ENCODE assay signal across 13 cellular contexts in the genomic region with DNA sequence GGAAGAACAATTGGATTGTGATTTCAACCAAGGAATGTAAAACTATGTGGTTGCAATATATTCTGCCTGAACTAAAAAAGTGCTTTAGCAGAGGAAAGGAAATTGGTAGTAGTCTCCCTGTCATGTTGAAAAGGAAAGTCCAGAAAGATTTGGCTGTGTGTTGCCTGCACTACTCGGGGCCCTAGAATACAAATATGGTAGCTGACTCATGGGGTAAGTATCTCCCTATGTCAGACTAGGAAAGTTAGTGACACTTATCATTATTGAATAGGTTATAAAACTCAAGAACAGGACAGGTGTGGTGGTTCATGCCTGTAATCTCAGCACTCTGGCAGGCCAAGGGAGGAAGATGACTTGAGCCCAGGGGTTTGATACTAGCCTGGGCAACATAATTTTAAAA. TPM values are rescaled to one million over a fixed set of nuclear protein-coding genes. Genes with fewer than 3 reads are reported as not detected.
A peak's percentile ranks its signal among the peaks of the same experiment; 100 is the strongest.
DNase-seq lines count a peak whose midpoint lies in the region; ATAC-seq and TF ChIP-seq lines count a peak whose summit lies in the region.
"Had no signal": no experiment of that assay in that cellular context is flagged by ENCODE, and none has a peak within 500 bp of the region (broad histone marks: within the 10 kb centered on the region; RNA-seq: fewer than 3 reads in every experiment).

No MANE protein-coding gene starts in this region.

- H3K4me3 ChIP-seq in Karpas-422 (ENCODE audit: low read length) (no peak overlapping the region), brain microvascular endothelial cell (ENCODE audit: low read depth, low read length) (no peak overlapping the region)
- H3K4me3 ChIP-seq: Peyer's patch had no signal

- H3K4me2 ChIP-seq in Karpas-422 (ENCODE audit: low read depth, low read length, poor library complexity, severe bottlenecking): peak overlapping the region; percentile 42

- BruUV-seq in Calu3 (replicated peaks; lab: Mats Ljungman, UMichigan): no TSS peak

- peaks cover 15% of the 10 kb centered on the region for H3K4me1 ChIP-seq in Karpas-422 (ENCODE audit: low read length)
- H3K4me1 ChIP-seq: Peyer's patch had no signal

- no peaks in the 10 kb centered on the region for H3K27me3 Mint-ChIP-seq in Calu3 (ENCODE audit: unreplicated experiment)

- H3K9ac ChIP-seq in Karpas-422 (ENCODE audit: low read length): no peak overlapping the region

- no peaks in the 10 kb centered on the region for H3K36me3 ChIP-seq in Karpas-422 (ENCODE audit: insufficient read depth, low read length)
- no peaks in the 10 kb centered on the region for H3K36me3 ChIP-seq in brain microvascular endothelial cell (replicated peaks)
- H3K36me3 ChIP-seq: neutrophil, Peyer's patch had no signal

- H3K27ac ChIP-seq in Karpas-422 (ENCODE audit: low read length) (peak overlapping the region; percentile 33; the same call in 1 of the 2 replicates), brain microvascular endothelial cell (no peak overlapping the region)
- H3K27ac ChIP-seq: neutrophil, Peyer's patch had no signal

- CTCF ChIA-PET in Calu3 (lab: Charles Lee): interaction anchor here (0.6 to 1.1 kb wide), 2 partner anchors 9 to 447 kb away, joined by 3 to 7 read pairs; partner anchors contain the start of gene EIF4E

- H3K27me3 ChIP-seq in Karpas-422 (ENCODE audit: low read length) (no peaks in the 10 kb centered on the region), brain microvascular endothelial cell (replicated peaks) (no peaks in the 10 kb centered on the region)
- H3K27me3 ChIP-seq: neutrophil, Peyer's patch had no signal

- no peaks in the 10 kb centered on the region for H3K9me3 Mint-ChIP-seq in Calu3 (ENCODE audit: low read depth, unreplicated experiment)
- H3K9me3 Mint-ChIP-seq: CD4-positive, CD25-positive, alpha-beta regulatory T cell had no signal

- no peaks in the 10 kb centered on the region for H3K9me3 ChIP-seq in Karpas-422 (ENCODE audit: low read length)
- H3K9me3 ChIP-seq: neutrophil, Peyer's patch had no signal

- H3K9me2 ChIP-seq in Karpas-422 (replicated peaks; ENCODE audit: insufficient read depth, low read length): no peaks in the 10 kb centered on the region

- H4K20me1 ChIP-seq in Karpas-422 (ENCODE audit: insufficient read depth, low read depth, low read length): no peaks in the 10 kb centered on the region

- no peak for TF ChIP-seq CTCF in Calu3 (IDR thresholded peaks at IDR 0.05; ENCODE audit: unreplicated experiment)
- TF ChIP-seq CTCF in brain microvascular endothelial cell (IDR thresholded peaks at IDR 0.05; ENCODE audit: low read depth, low read length, missing control alignments): no peak

- H3K79me2 ChIP-seq in Karpas-422 (ENCODE audit: low read length): no peaks in the 10 kb centered on the region

- DNase-seq in Calu3 (peak; percentile 8), Karpas-422 (no peak), brain microvascular endothelial cell (peak; percentile 51), kidney tubule cell (ENCODE audit: low spot score) (peak; percentile 83), NCI-H1048 (lab: John Stamatoyannopoulos, UW) (no peak)
- DNase-seq in activated CD8-positive, alpha-beta memory T cell treated with anti-CD3 and anti-CD28 coated beads for 24 hours: no peak
- DNase-seq: amniotic stem cell; CD4-positive, CD25-positive, alpha-beta regulatory T cell; NCI-H2171; Peyer's patch had no signal

- in situ Hi-C loops in brain microvascular endothelial cell (cut with HindIII; ENCODE audit: low pct_ligation_motif_present, low sequenced_read_pairs): no loop called here

- H3K27ac Mint-ChIP-seq in Calu3 (ENCODE audit: unreplicated experiment): peak overlapping the region; percentile 78
- H3K27ac Mint-ChIP-seq: CD4-positive, CD25-positive, alpha-beta regulatory T cell had no signal

- H2AFZ ChIP-seq in Karpas-422 (ENCODE audit: low read length): peak overlapping the region; percentile 39; the same call in 1 of the 2 replicates

- H3K36me3 Mint-ChIP-seq in Calu3 (ENCODE audit: insufficient read depth, unreplicated experiment): peaks cover 7% of the 10 kb centered on the region
- H3K36me3 Mint-ChIP-seq: CD4-positive, CD25-positive, alpha-beta regulatory T cell had no signal

- no peak overlapping the region for H3K4me3 Mint-ChIP-seq in Calu3 (ENCODE audit: low read depth, unreplicated experiment)
- H3K4me3 Mint-ChIP-seq: CD4-positive, CD25-positive, alpha-beta regulatory T cell had no signal

- intact Hi-C loops in Calu3 (cut with micrococcal nuclease; ENCODE audit: unreplicated experiment): loop anchor here (5.0 to 10.0 kb wide), 3 partner anchors 56 to 284 kb away; partner anchors contain the start of genes METAP1 and TSPAN5

- H3K4me1 Mint-ChIP-seq in Calu3 (ENCODE audit: low read depth, unreplicated experiment): peaks cover 34% of the 10 kb centered on the region

- ATAC-seq in HG02840 (IDR thresholded peaks at IDR 0.05; ENCODE audit: low FRiP score, unreplicated experiment) (no peak), GM21737 (IDR thresholded peaks at IDR 0.05; ENCODE audit: unreplicated experiment) (no peak)

RNA-seq across cellular contexts. Expression of gene EIF4E, which starts 9.5 kb away (rescaled TPM):
- total RNA-seq in Calu3 (2022): 103 and 105 TPM in 2 replicates
- 89.9 and 130 TPM in 2 replicates for total RNA-seq in Karpas-422 (2014; rRNA removed; shearing (Covaris generic); ENCODE audit: low replicate concordance)

RNA-seq across cellular contexts. Expression of gene METAP1, which starts 57.1 kb away (rescaled TPM):
- 59.0 and 60.5 TPM in 2 replicates for total RNA-seq in Calu3 (2022)
- 81.8 and 95.4 TPM in 2 replicates for total RNA-seq in Karpas-422 (2014; rRNA removed; shearing (Covaris generic); ENCODE audit: low replicate concordance)

Comparison
In these comparisons a context has a peak if more than half of its experiments do, and no peak if none do; other contexts are left out.
1. DNase-seq: peak in Calu3 (single experiment), brain microvascular endothelial cell (single experiment) and kidney tubule cell (single experiment); none in Karpas-422 (single experiment), activated CD8-positive, alpha-beta memory T cell treated with anti-CD3 and anti-CD28 coated beads for 24 hours (single experiment) and NCI-H1048 (single experiment).